ENCODE assay signal across 8 cellular contexts in the genomic region with DNA sequence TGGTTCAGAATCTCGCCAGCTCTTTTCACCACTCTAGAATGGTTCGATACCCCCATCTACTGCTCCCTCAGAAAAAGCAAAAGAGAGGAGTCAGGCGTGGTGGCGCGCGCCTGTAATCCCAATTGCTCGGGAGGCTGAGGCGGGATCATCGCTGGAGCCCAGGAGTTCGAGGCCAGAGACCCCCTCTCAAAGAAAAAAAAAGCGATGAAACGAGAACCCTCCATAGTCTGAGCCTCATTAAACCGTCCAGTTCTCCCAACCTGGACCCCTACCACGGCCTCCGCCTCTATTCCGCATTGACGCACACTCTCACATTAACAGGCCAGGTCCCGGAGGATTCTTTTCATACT. TPM values are rescaled to one million over a fixed set of nuclear protein-coding genes. Genes with fewer than 3 reads are reported as not detected.
DNase-seq lines count a peak whose midpoint lies in the region; ATAC-seq and TF ChIP-seq lines count a peak whose summit lies in the region.

No MANE protein-coding gene starts in this region.

- H3K36me3 Mint-ChIP-seq in IgD-negative memory B cell: peaks cover 2% of the 10 kb centered on the region
- H3K36me3 Mint-ChIP-seq in central memory CD8-positive, alpha-beta T cell (ENCODE audit: insufficient read depth): peaks cover 19% of the 10 kb centered on the region

- CTCF ChIA-PET in A673 (lab: Charles Lee): interaction anchor here (0.6 to 1.6 kb wide), 5 partner anchors 10 to 162 kb away, joined by 3 to 12 read pairs (median 4); no protein-coding TSS in a partner anchor

- H3K9ac ChIP-seq in mucosa of rectum (ENCODE audit: low read depth in 1 of 2, low read length in 2 of 2): peak overlapping the region; percentile 42 to 59

- H3K27ac ChIP-seq in A673 (ENCODE audit: low read depth, low read length, poor library complexity, severe bottlenecking): peak overlapping the region; percentile 76
- peak overlapping the region; percentile 72 to 76 for H3K27ac ChIP-seq in mucosa of rectum (ENCODE audit: low read depth in 2 of 2, low read length in 2 of 2)

- no peaks in the 10 kb centered on the region for H3K9me3 ChIP-seq in A673 (ENCODE audit: low read depth, low read length, poor library complexity, severe bottlenecking)
- H3K9me3 ChIP-seq in mucosa of rectum (ENCODE audit: control insufficient read depth in 2 of 2, low read length in 2 of 2): no peaks in the 10 kb centered on the region

- H3K4me3 ChIP-seq in A673 (ENCODE audit: low read depth, low read length, poor library complexity, severe bottlenecking) (peak overlapping the region; percentile 73), mucosa of rectum (ENCODE audit: low read length in 2 of 2) (peak overlapping the region; percentile 86 to 90)

- H3K36me3 ChIP-seq in A673 (ENCODE audit: insufficient read depth, low read length, poor library complexity, severe bottlenecking): no peaks in the 10 kb centered on the region
- no peaks in the 10 kb centered on the region for H3K36me3 ChIP-seq in mucosa of rectum (ENCODE audit: control insufficient read depth in 2 of 2, insufficient read depth in 2 of 2, low read length in 2 of 2)

- peaks cover 10 to 18% (median 16%) of the 10 kb centered on the region in 3 donors for H3K4me1 Mint-ChIP-seq in IgD-negative memory B cell
- H3K4me1 Mint-ChIP-seq in central memory CD8-positive, alpha-beta T cell: peaks cover 21% of the 10 kb centered on the region

- H3K4me1 ChIP-seq in A673 (ENCODE audit: insufficient read depth, low read length, poor library complexity, severe bottlenecking): peaks cover 10% of the 10 kb centered on the region
- peaks cover 3 to 31% of the 10 kb centered on the region in 2 donors for H3K4me1 ChIP-seq in mucosa of rectum (ENCODE audit: control insufficient read depth in 2 of 2, insufficient read depth in 2 of 2, low read length in 2 of 2)

- POLR2A ChIA-PET in A673 (lab: Charles Lee; ENCODE audit: low non-redundant PET): no interaction called here

- peak overlapping the region; percentile 89 to 98 (median 93) for H3K4me3 Mint-ChIP-seq in IgD-negative memory B cell
- peak overlapping the region; percentile 78 for H3K4me3 Mint-ChIP-seq in central memory CD8-positive, alpha-beta T cell

- no peak for DNase-seq in A673 (ENCODE audit: low spot score)
- DNase-seq in central memory CD8-positive, alpha-beta T cell (ENCODE audit: low spot score in 2 of 2): no peak
- DNase-seq in RPMI8226: no peak
- DNase-seq in stimulated activated CD8-positive, alpha-beta memory T cell treated with anti-CD3 and anti-CD28 coated beads, Interleukin-4, amount 100 ng/mL, for 48 hours: no peak
- no peak for DNase-seq in NCI-H1694 treated with DMSO at 0.1 percent for 48 hours (lab: John Stamatoyannopoulos, UW)

- no peak for TF ChIP-seq CTCF in A673 (conservative IDR thresholded peaks at IDR 0.05; ENCODE audit: low read depth, low read length)

- no peaks in the 10 kb centered on the region for H3K9me3 Mint-ChIP-seq in IgD-negative memory B cell
- no peaks in the 10 kb centered on the region for H3K9me3 Mint-ChIP-seq in central memory CD8-positive, alpha-beta T cell

- H3K27me3 ChIP-seq in A673 (replicated peaks; ENCODE audit: insufficient read depth, low read depth, low read length, poor library complexity) (no peaks in the 10 kb centered on the region), mucosa of rectum (ENCODE audit: control insufficient read depth in 2 of 2, insufficient read depth in 2 of 2, low read length in 2 of 2) (no peaks in the 10 kb centered on the region)

- BruUV-seq in A673 (replicated peaks; lab: Mats Ljungman, UMichigan): no TSS peak

- H3K27me3 Mint-ChIP-seq in IgD-negative memory B cell: no peaks in the 10 kb centered on the region
- H3K27me3 Mint-ChIP-seq in central memory CD8-positive, alpha-beta T cell: no peaks in the 10 kb centered on the region

- intact Hi-C loops in A673 (cut with micrococcal nuclease; ENCODE audit: unreplicated experiment): loop anchor here (1.0 kb wide), 1 partner anchor 72 kb away; no protein-coding TSS in a partner anchor

- peak overlapping the region; percentile 99 to 100 (median 99) for H3K27ac Mint-ChIP-seq in IgD-negative memory B cell
- peak overlapping the region; percentile 98 for H3K27ac Mint-ChIP-seq in central memory CD8-positive, alpha-beta T cell (ENCODE audit: low read depth)

- no peak for ATAC-seq in central memory CD8-positive, alpha-beta T cell (replicated peaks; ENCODE audit: extremely low read depth, poor library complexity, severe bottlenecking)
- ATAC-seq in GM18519 (IDR thresholded peaks at IDR 0.05; ENCODE audit: low FRiP score, unreplicated experiment): no peak

RNA-seq across cellular contexts. Expression of a gene that starts 0.4 kb away (rescaled TPM):
- 22.9 and 25.8 TPM in 2 replicates for total RNA-seq in A673 (2021)
- 1.0 TPM for polyA plus RNA-seq in IgD-negative memory B cell

RNA-seq across cellular contexts. Expression of a gene that starts 0.6 kb away (rescaled TPM):
- total RNA-seq in A673 (2021): 11.2 and 12.0 TPM in 2 replicates
- polyA plus RNA-seq in IgD-negative memory B cell: 1.4 TPM

RNA-seq across cellular contexts. Expression of a gene that starts 51.5 kb away (rescaled TPM):
- 37.8 and 44.4 TPM in 2 replicates for total RNA-seq in A673 (2021)
- polyA plus RNA-seq in IgD-negative memory B cell: 35.9 TPM
